8 cellular contexts compared by ENCODE assay signal in genomic region chr5:39716532-39716971, GRCh38.
A peak's percentile ranks its signal among the peaks of the same experiment; 100 is the strongest.
DNase-seq lines count a peak whose midpoint lies in the region; ATAC-seq and TF ChIP-seq lines count a peak whose summit lies in the region.

No MANE protein-coding gene starts in this region.

- H3K4me3 ChIP-seq in DOHH2 (ENCODE audit: low read length) (no peak overlapping the region), GM23338 (no peak overlapping the region)

- no peak overlapping the region for H3K4me2 ChIP-seq in DOHH2 (ENCODE audit: low read length)
- no peak overlapping the region for H3K4me2 ChIP-seq in GM23338

- no peaks in the 10 kb centered on the region for H3K79me2 ChIP-seq in DOHH2 (ENCODE audit: control insufficient read depth, low read length)
- no peaks in the 10 kb centered on the region for H3K79me2 ChIP-seq in GM23338 (replicated peaks; ENCODE audit: insufficient read depth)

- H3F3A ChIP-seq in DOHH2 (ENCODE audit: control insufficient read depth, insufficient read depth) (no peaks in the 10 kb centered on the region), GM23338 (replicated peaks; ENCODE audit: low read depth) (no peaks in the 10 kb centered on the region)

- H3K27ac ChIP-seq in DOHH2 (ENCODE audit: low read depth, low read length): no peak overlapping the region
- no peak overlapping the region; the same call in 1 of the 2 replicates for H3K27ac ChIP-seq in GM23338 (ENCODE audit: low read depth)

- H3K4me1 Mint-ChIP-seq in GM23338: peaks cover 7% of the 10 kb centered on the region
- no peaks in the 10 kb centered on the region for H3K4me1 Mint-ChIP-seq in activated CD8-positive, alpha-beta T cell treated with anti-CD3 and anti-CD28 coated beads for 36 hours (ENCODE audit: low read depth)

- 0 out of 3 replicates have a peak, but pooled peaks cover 4% of the 10 kb centered on the region for H3K9me3 Mint-ChIP-seq in GM23338
- no peaks in the 10 kb centered on the region for H3K9me3 Mint-ChIP-seq in activated CD8-positive, alpha-beta T cell treated with anti-CD3 and anti-CD28 coated beads for 36 hours

- H3K27me3 ChIP-seq in DOHH2 (ENCODE audit: control insufficient read depth, low read length): no peaks in the 10 kb centered on the region
- H3K27me3 ChIP-seq in GM23338 (ENCODE audit: insufficient read depth): no peaks in the 10 kb centered on the region

- CTCF ChIA-PET in activated CD8-positive, alpha-beta T cell treated with anti-CD3 and anti-CD28 coated beads for 36 hours (lab: Charles Lee): interaction anchor here (0.7 to 1.4 kb wide), 5 partner anchors 11 to 1976 kb away, joined by 3 to 5 read pairs (median 3); no protein-coding TSS in a partner anchor

- H4K20me1 ChIP-seq in DOHH2 (ENCODE audit: control insufficient read depth, insufficient read depth, low read depth, low read length) (no peaks in the 10 kb centered on the region), GM23338 (replicated peaks; ENCODE audit: insufficient read depth) (no peaks in the 10 kb centered on the region)

- POLR2A ChIA-PET in activated CD8-positive, alpha-beta T cell treated with anti-CD3 and anti-CD28 coated beads for 36 hours (lab: Charles Lee): no interaction called here

- H3K36me3 ChIP-seq in DOHH2 (ENCODE audit: control insufficient read depth, low read length) (no peaks in the 10 kb centered on the region), GM23338 (ENCODE audit: insufficient read depth) (no peaks in the 10 kb centered on the region)

- no peaks in the 10 kb centered on the region for H3K27me3 Mint-ChIP-seq in GM23338 (ENCODE audit: insufficient read depth, low read depth, poor library complexity)
- H3K27me3 Mint-ChIP-seq in activated CD8-positive, alpha-beta T cell treated with anti-CD3 and anti-CD28 coated beads for 36 hours: peaks cover 4% of the 10 kb centered on the region

- peak; percentile 81 for DNase-seq in GM23338 (ENCODE audit: low spot score)
- peak; percentile 27 to 50 for DNase-seq in NCI-H524 (lab: John Stamatoyannopoulos, UW)
- DNase-seq in activated CD8-positive, alpha-beta T cell treated with anti-CD3 and anti-CD28 coated beads for 36 hours: peak; percentile 64
- DNase-seq in germinal center (ENCODE audit: low spot score): peak; percentile 2
- DNase-seq in stimulated activated CD4-positive, alpha-beta T cell treated with anti-CD3 and anti-CD28 coated beads, Interleukin-1b, Interleukin-23, amount 100 ng/mL, for 4 hours (ENCODE audit: low read depth in 2 of 2): peak; percentile 3 to 7
- no peak for DNase-seq in effector CD4-positive, alpha-beta T cell

- H3K4me1 ChIP-seq in DOHH2 (ENCODE audit: control insufficient read depth, low read length) (no peaks in the 10 kb centered on the region), GM23338 (ENCODE audit: insufficient read depth) (no peaks in the 10 kb centered on the region)

- H3K27ac Mint-ChIP-seq in GM23338: peak overlapping the region; percentile 83
- H3K27ac Mint-ChIP-seq in activated CD8-positive, alpha-beta T cell treated with anti-CD3 and anti-CD28 coated beads for 36 hours: no peak overlapping the region

- H2AFZ ChIP-seq in GM23338: peak overlapping the region; percentile 63; the same call in 1 of the 2 replicates

- no peaks in the 10 kb centered on the region for H3K36me3 Mint-ChIP-seq in GM23338 (ENCODE audit: low read depth)
- no peaks in the 10 kb centered on the region for H3K36me3 Mint-ChIP-seq in activated CD8-positive, alpha-beta T cell treated with anti-CD3 and anti-CD28 coated beads for 36 hours (ENCODE audit: low read depth)

- intact Hi-C loops in activated CD8-positive, alpha-beta T cell treated with anti-CD3 and anti-CD28 coated beads for 36 hours (cut with micrococcal nuclease): loop anchor here (10.0 kb wide), 1 partner anchor 1018 kb away; no protein-coding TSS in a partner anchor

- H3K4me3 Mint-ChIP-seq in GM23338: no peak overlapping the region
- no peak overlapping the region for H3K4me3 Mint-ChIP-seq in activated CD8-positive, alpha-beta T cell treated with anti-CD3 and anti-CD28 coated beads for 36 hours

- H3K9me3 ChIP-seq in DOHH2 (ENCODE audit: control insufficient read depth, insufficient read depth, low read length): no peaks in the 10 kb centered on the region

- TF ChIP-seq CTCF in DOHH2 (IDR thresholded peaks at IDR 0.05; ENCODE audit: low read depth, low read length, poor library complexity, severe bottlenecking) (peak; percentile 44), GM23338 (conservative IDR thresholded peaks at IDR 0.05; ENCODE audit: low read depth in 2 of 2) (peak; percentile 57 to 76)
- peak; percentile 25 for TF ChIP-seq CTCF in activated CD8-positive, alpha-beta T cell treated with anti-CD3 and anti-CD28 coated beads for 36 hours (IDR thresholded peaks at IDR 0.05)

- ATAC-seq in GM23338 (peak; percentile 100), GM18520 (IDR thresholded peaks at IDR 0.05; ENCODE audit: unreplicated experiment) (no peak)
- ATAC-seq in activated CD8-positive, alpha-beta T cell treated with anti-CD3 and anti-CD28 coated beads for 36 hours: peak; percentile 77

- H3K9me2 ChIP-seq in DOHH2 (replicated peaks; ENCODE audit: control insufficient read depth, low read length): no peaks in the 10 kb centered on the region; the same call in 1 of the 2 replicates
- H3K9me2 ChIP-seq in GM23338 (ENCODE audit: insufficient read depth): 0 out of 2 replicates have a peak, but pooled peaks cover 5% of the 10 kb centered on the region

TF ChIP-seq in GM23338, 12 proteins besides CTCF, POLR2A, EP300 and RAD21:
- TF ChIP-seq STAT1 (IDR thresholded peaks at IDR 0.05; ENCODE audit: unreplicated experiment) (no peak), EZH2phosphoT487 (IDR thresholded peaks at IDR 0.05; ENCODE audit: unreplicated experiment) (no peak), ZNF462 (CRISPR knock-in tag; IDR thresholded peaks at IDR 0.05) (0 out of 2 replicates have a peak, but pooled peaks have one; percentile 9)
